In the genomic region with DNA sequence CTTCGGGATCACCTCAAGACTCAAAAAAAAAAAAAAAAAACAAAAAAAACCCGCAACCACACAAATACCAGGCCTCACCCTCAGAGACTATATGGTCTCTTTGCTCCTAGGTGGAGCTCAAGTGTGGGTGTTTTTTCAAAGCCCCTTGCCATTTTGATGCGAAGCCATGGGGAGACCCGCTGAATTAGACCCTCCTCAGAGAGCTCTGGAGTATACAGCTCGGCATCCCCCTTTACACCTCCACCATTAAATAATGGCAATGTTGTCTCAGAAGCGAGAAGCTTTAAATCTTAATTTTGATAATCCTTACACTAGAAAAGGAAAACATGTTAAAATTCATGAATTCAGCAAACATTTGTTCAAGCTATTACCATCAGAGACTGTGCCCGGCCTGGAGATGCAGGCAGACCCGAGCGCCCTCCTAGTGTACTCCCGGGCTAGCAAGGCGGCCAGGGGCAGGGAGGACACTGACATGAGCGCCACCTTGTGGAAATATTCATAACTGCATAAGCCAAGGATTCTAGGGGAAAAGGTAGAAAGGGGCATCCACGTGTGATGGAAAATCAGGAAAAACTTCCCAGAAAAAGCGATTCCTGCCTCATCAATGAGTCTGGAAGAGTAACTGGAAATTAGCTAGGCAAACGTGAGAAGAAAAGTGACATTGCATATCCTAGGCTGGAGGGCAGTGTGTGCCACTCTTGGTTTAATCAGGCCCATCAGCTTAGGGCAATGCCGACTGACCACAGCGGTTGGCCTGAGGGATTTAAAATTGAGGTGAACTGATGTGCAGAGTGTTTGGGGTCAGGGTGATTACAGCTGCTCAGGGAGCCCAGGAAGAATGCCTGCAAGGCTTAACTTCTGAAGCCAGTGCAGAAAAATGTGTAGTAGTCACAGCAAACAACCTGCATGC, we compare ENCODE assay signal across 8 cellular contexts.
DNase-seq lines count a peak whose midpoint lies in the region; ATAC-seq and TF ChIP-seq lines count a peak whose summit lies in the region.

No MANE protein-coding gene starts in this region.

- peak; percentile 81 for ATAC-seq in GM19043 (IDR thresholded peaks at IDR 0.05; ENCODE audit: low read depth, unreplicated experiment)
- peak; percentile 86 for ATAC-seq in HG03520 (IDR thresholded peaks at IDR 0.05; ENCODE audit: unreplicated experiment)
- ATAC-seq in natural killer cell treated with Interleukin-12 subunit alpha and Interleukin-12 subunit beta and Interleukin-15 and Interleukin-18, amount 100 ng/mL, for 72 hours, result peak; percentile 76 to 87
- ATAC-seq in stimulated activated naive CD8-positive, alpha-beta T cell treated with anti-CD3 and anti-CD28 coated beads, Interleukin-15, amount 100 ng/mL, for 72 hours, result peak; percentile 83

- no peak overlapping the region for H3K27ac Mint-ChIP-seq in natural killer cell treated with Interleukin-12 subunit alpha and Interleukin-12 subunit beta and Interleukin-15 and Interleukin-18, amount 100 ng/mL, for 72 hours
- H3K27ac Mint-ChIP-seq in stimulated activated naive CD8-positive, alpha-beta T cell treated with anti-CD3 and anti-CD28 coated beads, Interleukin-15, amount 100 ng/mL, for 72 hours, result no peak overlapping the region

- H3K4me3 Mint-ChIP-seq in natural killer cell treated with Interleukin-12 subunit alpha and Interleukin-12 subunit beta and Interleukin-15 and Interleukin-18, amount 100 ng/mL, for 72 hours, result no peak overlapping the region
- no peak overlapping the region for H3K4me3 Mint-ChIP-seq in stimulated activated naive CD8-positive, alpha-beta T cell treated with anti-CD3 and anti-CD28 coated beads, Interleukin-15, amount 100 ng/mL, for 72 hours

- WGBS in esophagus muscularis mucosa, result 39% methylated on average over 17 of the region's 17 CpGs

- H3K27ac ChIP-seq in C4-2B (no peak overlapping the region), esophagus muscularis mucosa (replicated peaks in 1 of 4) (no peak overlapping the region)

- peak; percentile 12 for DNase-seq in NOMO-1 treated with DMSO at 0.1 percent for 48 hours (lab: John Stamatoyannopoulos, UW; ENCODE audit: unreplicated experiment)
- peak; percentile 77 for DNase-seq in activated CD8-positive, alpha-beta memory T cell treated with anti-CD3 and anti-CD28 coated beads, Interleukin-2, amount 50 U/mL, for 48 hours
- DNase-seq in esophagus muscularis mucosa (ENCODE audit: extremely low spot score), result no peak
- DNase-seq in natural killer cell treated with Interleukin-12 subunit alpha and Interleukin-12 subunit beta and Interleukin-15 and Interleukin-18, amount 100 ng/mL, for 72 hours (ENCODE audit: low spot score), result peak; percentile 77
- DNase-seq in stimulated activated naive CD8-positive, alpha-beta T cell treated with anti-CD3 and anti-CD28 coated beads, Interleukin-15, amount 100 ng/mL, for 72 hours, result peak; percentile 53 to 57

- no peaks in the 10 kb centered on the region for H3K36me3 Mint-ChIP-seq in natural killer cell treated with Interleukin-12 subunit alpha and Interleukin-12 subunit beta and Interleukin-15 and Interleukin-18, amount 100 ng/mL, for 72 hours

- no peaks in the 10 kb centered on the region for H3K36me3 ChIP-seq in esophagus muscularis mucosa

- intact Hi-C loops in esophagus muscularis mucosa (cut with DNase I), result loop anchor here (2.0 kb wide), 1 partner anchor 178 kb away; no protein-coding TSS in a partner anchor

- H3K4me3 ChIP-seq in esophagus muscularis mucosa, result no peak overlapping the region

- H3K9me3 Mint-ChIP-seq in natural killer cell treated with Interleukin-12 subunit alpha and Interleukin-12 subunit beta and Interleukin-15 and Interleukin-18, amount 100 ng/mL, for 72 hours, result no peaks in the 10 kb centered on the region
- H3K9me3 Mint-ChIP-seq in stimulated activated naive CD8-positive, alpha-beta T cell treated with anti-CD3 and anti-CD28 coated beads, Interleukin-15, amount 100 ng/mL, for 72 hours, result no peaks in the 10 kb centered on the region

- peaks cover 0 to 2% of the 10 kb centered on the region in 2 donors for H3K4me1 Mint-ChIP-seq in natural killer cell treated with Interleukin-12 subunit alpha and Interleukin-12 subunit beta and Interleukin-15 and Interleukin-18, amount 100 ng/mL, for 72 hours (ENCODE audit: low read depth in 2 of 2)
- peaks cover 6% of the 10 kb centered on the region for H3K4me1 Mint-ChIP-seq in stimulated activated naive CD8-positive, alpha-beta T cell treated with anti-CD3 and anti-CD28 coated beads, Interleukin-15, amount 100 ng/mL, for 72 hours

- H3K4me1 ChIP-seq in esophagus muscularis mucosa, result peaks cover 0 to 3% (median 0%) of the 10 kb centered on the region in 4 donors

- H3K27me3 Mint-ChIP-seq in natural killer cell treated with Interleukin-12 subunit alpha and Interleukin-12 subunit beta and Interleukin-15 and Interleukin-18, amount 100 ng/mL, for 72 hours, result peaks cover 16 to 34% of the 10 kb centered on the region in 2 donors
- peaks cover 27% of the 10 kb centered on the region for H3K27me3 Mint-ChIP-seq in stimulated activated naive CD8-positive, alpha-beta T cell treated with anti-CD3 and anti-CD28 coated beads, Interleukin-15, amount 100 ng/mL, for 72 hours

- no peaks in the 10 kb centered on the region for H3K9me3 ChIP-seq in esophagus muscularis mucosa

- no peak for TF ChIP-seq POLR2A in esophagus muscularis mucosa (IDR thresholded peaks at IDR 0.05; ENCODE audit: low read depth)

- TF ChIP-seq CTCF in C4-2B (conservative IDR thresholded peaks at IDR 0.05), result peak; percentile 87
- peak; percentile 80 to 97 (median 85) for TF ChIP-seq CTCF in esophagus muscularis mucosa (IDR thresholded peaks at IDR 0.05)

- no peaks in the 10 kb centered on the region for H3K27me3 ChIP-seq in esophagus muscularis mucosa

- no peak for TF ChIP-seq EP300 in esophagus muscularis mucosa (IDR thresholded peaks at IDR 0.05)
